In genomic region chr16:84218961-84219360, GRCh38 we compare ENCODE assay signal across 22 cellular contexts. TPM values are rescaled to one million over a fixed set of nuclear protein-coding genes. Genes with fewer than 3 reads are reported as not detected.
DNase-seq lines count a peak whose midpoint lies in the region; ATAC-seq and TF ChIP-seq lines count a peak whose summit lies in the region.
"Had no signal": no experiment of that assay in that cellular context is flagged by ENCODE, and none has a peak within 500 bp of the region (broad histone marks: within the 10 kb centered on the region; RNA-seq: fewer than 3 reads in every experiment).

No MANE protein-coding gene starts in this region.

- H3K23ac ChIP-seq in trophoblast cell (ENCODE audit: low read length): no peak overlapping the region

- no peaks in the 10 kb centered on the region for H3K36me3 ChIP-seq in NT2/D1 (ENCODE audit: insufficient read depth, insufficient read length, low read length)
- no peaks in the 10 kb centered on the region for H3K36me3 ChIP-seq in endodermal cell (ENCODE audit: control insufficient read depth, insufficient read depth, low read length)
- H3K36me3 ChIP-seq in neural progenitor cell: no peaks in the 10 kb centered on the region
- no peaks in the 10 kb centered on the region for H3K36me3 ChIP-seq in trophoblast cell (ENCODE audit: control insufficient read depth in 1 of 2, insufficient read depth in 2 of 2, low read length in 2 of 2)

- H4K12ac ChIP-seq in trophoblast cell (ENCODE audit: low read depth, low read length): no peak overlapping the region

- no peaks in the 10 kb centered on the region for H3K36me3 Mint-ChIP-seq in endodermal cell (ENCODE audit: low read depth)
- H3K36me3 Mint-ChIP-seq in neural progenitor cell: no peaks in the 10 kb centered on the region
- no peaks in the 10 kb centered on the region for H3K36me3 Mint-ChIP-seq in type B pancreatic cell
- H3K36me3 Mint-ChIP-seq in activated T-cell treated with anti-CD3 and anti-CD28 coated beads, Interleukin-2, amount 50 U/mL, for 72 hours (ENCODE audit: insufficient read depth in 2 of 2): no peaks in the 10 kb centered on the region
- H3K36me3 Mint-ChIP-seq: CD4-positive, alpha-beta memory T cell had no signal

- H3K4me3 ChIP-seq in NT2/D1 (ENCODE audit: insufficient read length, low read depth): no peak overlapping the region
- H3K4me3 ChIP-seq in endodermal cell (ENCODE audit: low read length): no peak overlapping the region
- no peak overlapping the region for H3K4me3 ChIP-seq in neural progenitor cell
- H3K4me3 ChIP-seq in trophoblast cell (ENCODE audit: low read depth, low read length): no peak overlapping the region
- H3K4me3 ChIP-seq: GM12878 had no signal

- no peak overlapping the region for H3K14ac ChIP-seq in trophoblast cell (ENCODE audit: low read length)

- H2AK5ac ChIP-seq in trophoblast cell (ENCODE audit: low read length): no peak overlapping the region

- H3F3A ChIP-seq in neural progenitor cell (ENCODE audit: low read depth): peaks cover 4% of the 10 kb centered on the region

- H3K4me2 ChIP-seq in neural progenitor cell (peak overlapping the region; percentile 42), trophoblast cell (ENCODE audit: low read length) (no peak overlapping the region)

- no peak overlapping the region for H3K27ac ChIP-seq in endodermal cell (ENCODE audit: low read depth, low read length)
- no peak overlapping the region for H3K27ac ChIP-seq in neural progenitor cell
- no peak overlapping the region for H3K27ac ChIP-seq in trophoblast cell (ENCODE audit: low read depth, low read length)

- peaks cover 3% of the 10 kb centered on the region for H3K4me1 ChIP-seq in NT2/D1 (ENCODE audit: insufficient read depth, insufficient read length)
- H3K4me1 ChIP-seq in endodermal cell (ENCODE audit: control insufficient read depth, insufficient read depth, low read length): no peaks in the 10 kb centered on the region
- peaks cover 10% of the 10 kb centered on the region for H3K4me1 ChIP-seq in neural progenitor cell
- peaks cover 0 to 7% of the 10 kb centered on the region in 2 experiments for H3K4me1 ChIP-seq in trophoblast cell (ENCODE audit: control insufficient read depth in 1 of 2, insufficient read depth in 2 of 2, low read length in 2 of 2)

- ATAC-seq in activated T-cell treated with anti-CD3 and anti-CD28 coated beads, Interleukin-2, amount 50 U/mL, for 72 hours (replicated peaks in 1 of 2): no peak
- ATAC-seq: GM12878 had no signal

- H2BK5ac ChIP-seq in trophoblast cell (ENCODE audit: low read depth, low read length, poor library complexity): no peak overlapping the region

- H3K4me3 Mint-ChIP-seq in endodermal cell (no peak overlapping the region), neural progenitor cell (no peak overlapping the region), type B pancreatic cell (no peak overlapping the region)
- H3K4me3 Mint-ChIP-seq in activated T-cell treated with anti-CD3 and anti-CD28 coated beads, Interleukin-2, amount 50 U/mL, for 72 hours: no peak overlapping the region
- H3K4me3 Mint-ChIP-seq: CD4-positive, alpha-beta memory T cell had no signal

- no peak overlapping the region for H3K4ac ChIP-seq in trophoblast cell (ENCODE audit: low read depth, low read length)

- DNase-seq in NT2/D1 (ENCODE audit: low read depth, low spot score) (peak; percentile 58), endodermal cell (peak; percentile 71), neural progenitor cell (ENCODE audit: low spot score) (peak; percentile 54), type B pancreatic cell (ENCODE audit: extremely low spot score, unreplicated experiment) (no peak), trophoblast cell (no peak), DMS79 treated with DMSO at 0.1 percent for 48 hours (lab: John Stamatoyannopoulos, UW) (no peak)
- DNase-seq in stimulated activated CD4-positive, alpha-beta T cell treated with anti-CD3 and anti-CD28 coated beads, Interleukin-1b, Interleukin-23, amount 100 ng/mL, for 48 hours: no peak
- DNase-seq in activated T-cell treated with anti-CD3 and anti-CD28 coated beads, Interleukin-2, amount 50 U/mL, for 72 hours: no peak
- DNase-seq: C1 segment of cervical spinal cord; Calu3; CD4-positive, alpha-beta memory T cell; COR-L47; DMS53; DND-41; GDM1; GOT3; H7; HCEC 1CT had no signal

- no peaks in the 10 kb centered on the region; the same call in 1 of the 2 replicates for H3K9me3 ChIP-seq in NT2/D1 (ENCODE audit: insufficient read depth, low read length)
- H3K9me3 ChIP-seq in endodermal cell (ENCODE audit: control insufficient read depth, low read length): no peaks in the 10 kb centered on the region
- no peaks in the 10 kb centered on the region for H3K9me3 ChIP-seq in neural progenitor cell (ENCODE audit: low read depth)
- no peaks in the 10 kb centered on the region for H3K9me3 ChIP-seq in trophoblast cell (ENCODE audit: insufficient read depth, low read depth, low read length)

- H2AFZ ChIP-seq in neural progenitor cell (replicated peaks): no peak overlapping the region
- no peak overlapping the region for H2AFZ ChIP-seq in trophoblast cell (ENCODE audit: insufficient read depth, low read length, poor library complexity)

- H3K27ac Mint-ChIP-seq in endodermal cell (peak overlapping the region; percentile 72), neural progenitor cell (peak overlapping the region; percentile 84), type B pancreatic cell (peak overlapping the region; percentile 6)
- H3K27ac Mint-ChIP-seq in activated T-cell treated with anti-CD3 and anti-CD28 coated beads, Interleukin-2, amount 50 U/mL, for 72 hours: no peak overlapping the region
- H3K27ac Mint-ChIP-seq: CD4-positive, alpha-beta memory T cell had no signal

- 63 to 67% methylated on average over 3 to 5 of the region's 5 CpGs for WGBS in endodermal cell (ENCODE audit: insufficient coverage in 1 of 2, insufficient read length in 1 of 2), 2 experiments
- no CpG with 5 or more reads among the region's 5 CpGs for WGBS in trophoblast cell (ENCODE audit: extremely low coverage, insufficient coverage, insufficient read length)

- H3K79me2 ChIP-seq in neural progenitor cell (ENCODE audit: low read depth) (no peaks in the 10 kb centered on the region), trophoblast cell (ENCODE audit: control insufficient read depth, insufficient read depth, low read length, poor library complexity) (no peaks in the 10 kb centered on the region)

- H3K9me3 Mint-ChIP-seq in endodermal cell: no peaks in the 10 kb centered on the region
- H3K9me3 Mint-ChIP-seq in neural progenitor cell: no peaks in the 10 kb centered on the region
- no peaks in the 10 kb centered on the region for H3K9me3 Mint-ChIP-seq in type B pancreatic cell
- H3K9me3 Mint-ChIP-seq in activated T-cell treated with anti-CD3 and anti-CD28 coated beads, Interleukin-2, amount 50 U/mL, for 72 hours: no peaks in the 10 kb centered on the region
- H3K9me3 Mint-ChIP-seq: CD4-positive, alpha-beta memory T cell had no signal

- H3K79me1 ChIP-seq in trophoblast cell (ENCODE audit: low read length): no peaks in the 10 kb centered on the region

- H3K27me3 ChIP-seq in NT2/D1 (ENCODE audit: insufficient read depth, insufficient read length) (no peaks in the 10 kb centered on the region), endodermal cell (ENCODE audit: control insufficient read depth, insufficient read depth, low read length, poor library complexity, severe bottlenecking) (no peaks in the 10 kb centered on the region), neural progenitor cell (no peaks in the 10 kb centered on the region), trophoblast cell (ENCODE audit: insufficient read depth, low read length) (no peaks in the 10 kb centered on the region)

- no peak overlapping the region for H4K8ac ChIP-seq in trophoblast cell (ENCODE audit: low read depth, low read length)

- TF ChIP-seq CTCF in endodermal cell (conservative IDR thresholded peaks at IDR 0.05): no peak
- no peak for TF ChIP-seq CTCF in neural progenitor cell (IDR thresholded peaks at IDR 0.05)
- TF ChIP-seq CTCF in type B pancreatic cell (conservative IDR thresholded peaks at IDR 0.05): no peak

- H4K20me1 ChIP-seq in neural progenitor cell (ENCODE audit: low read depth): no peaks in the 10 kb centered on the region

- no peak overlapping the region for H2BK120ac ChIP-seq in trophoblast cell (ENCODE audit: insufficient read depth, low read length, poor library complexity)

- H2BK12ac ChIP-seq in trophoblast cell (ENCODE audit: low read length): no peak overlapping the region

- H3K4me1 Mint-ChIP-seq in endodermal cell (peaks cover 16% of the 10 kb centered on the region), neural progenitor cell (peaks cover 24% of the 10 kb centered on the region), type B pancreatic cell (ENCODE audit: unreplicated experiment) (peaks cover 10% of the 10 kb centered on the region)
- H3K4me1 Mint-ChIP-seq in activated T-cell treated with anti-CD3 and anti-CD28 coated beads, Interleukin-2, amount 50 U/mL, for 72 hours (ENCODE audit: low read depth): no peaks in the 10 kb centered on the region
- H3K4me1 Mint-ChIP-seq: CD4-positive, alpha-beta memory T cell had no signal

- no peak overlapping the region for H4K91ac ChIP-seq in trophoblast cell (ENCODE audit: low read depth, low read length)

- H3K18ac ChIP-seq in trophoblast cell (ENCODE audit: low read length): no peak overlapping the region

- H3K27me3 Mint-ChIP-seq in endodermal cell (ENCODE audit: insufficient read depth) (no peaks in the 10 kb centered on the region), neural progenitor cell (ENCODE audit: insufficient read depth, low read depth) (peaks cover 9% of the 10 kb centered on the region), type B pancreatic cell (peaks cover 2% of the 10 kb centered on the region)
- no peaks in the 10 kb centered on the region for H3K27me3 Mint-ChIP-seq in activated T-cell treated with anti-CD3 and anti-CD28 coated beads, Interleukin-2, amount 50 U/mL, for 72 hours (ENCODE audit: low read depth)

- H3K9ac ChIP-seq in NT2/D1 (ENCODE audit: insufficient read length, low read depth) (no peak overlapping the region), endodermal cell (ENCODE audit: extremely low read depth, low read length, poor library complexity, severe bottlenecking) (no peak overlapping the region), neural progenitor cell (no peak overlapping the region), trophoblast cell (ENCODE audit: low read length) (no peak overlapping the region)

RNA-seq across cellular contexts. Expression of gene KCNG4, which starts 20.9 kb away (rescaled TPM):
- total RNA-seq in endodermal cell (not detected), neural progenitor cell (ENCODE audit: low replicate concordance) (not detected in 2 replicates), type B pancreatic cell (ENCODE audit: low replicate concordance) (0.12 and 0.17 TPM in 2 replicates)
- polyA plus RNA-seq in endodermal cell (2013, experiment 1 of 2): not detected
- not detected for polyA plus RNA-seq in endodermal cell (2013, experiment 2 of 2)
- not detected in 2 replicates for polyA plus RNA-seq in trophoblast cell (2013)
- total RNA-seq in activated T-cell treated with anti-CD3 and anti-CD28 coated beads, Interleukin-2, amount 50 U/mL, for 72 hours: not detected
- total RNA-seq: A673; Calu3; CD4-positive, alpha-beta memory T cell; GM12878; H7 had no signal
- polyA plus RNA-seq: BJ; CD4-positive, alpha-beta memory T cell; GM12878 had no signal

RNA-seq across cellular contexts. Expression of gene ADAD2, which starts 28.0 kb away (rescaled TPM):
- total RNA-seq in endodermal cell (not detected), neural progenitor cell (ENCODE audit: low replicate concordance) (not detected in 2 replicates), type B pancreatic cell (ENCODE audit: low replicate concordance) (not detected in 2 replicates)
- polyA plus RNA-seq in endodermal cell (2013, experiment 1 of 2): 0.21 TPM
- not detected for polyA plus RNA-seq in endodermal cell (2013, experiment 2 of 2)
- polyA plus RNA-seq in trophoblast cell (2013): not detected in 2 replicates
- total RNA-seq in activated T-cell treated with anti-CD3 and anti-CD28 coated beads, Interleukin-2, amount 50 U/mL, for 72 hours: under 1 TPM in 1 of 2 donors, not detected in 1; 0.43 TPM
- total RNA-seq: A172; A673; Calu3; CD4-positive, alpha-beta memory T cell; H7 had no signal
- polyA plus RNA-seq: BJ; CD4-positive, alpha-beta memory T cell had no signal

RNA-seq across cellular contexts. Expression of gene TAF1C, which starts 32.1 kb away (rescaled TPM):
- total RNA-seq in endodermal cell: 10 to 100 TPM; 92.0 to 99.8 TPM
- polyA plus RNA-seq in endodermal cell (2013, experiment 1 of 2): 51.8 TPM
- 37.9 TPM for polyA plus RNA-seq in endodermal cell (2013, experiment 2 of 2)
- total RNA-seq in neural progenitor cell (ENCODE audit: low replicate concordance): 23.3 and 70.3 TPM in 2 replicates
- total RNA-seq in type B pancreatic cell (ENCODE audit: low replicate concordance): 66.9 and 83.7 TPM in 2 replicates
- polyA plus RNA-seq in trophoblast cell (2013): 34.5 and 38.5 TPM in 2 replicates
- total RNA-seq in activated T-cell treated with anti-CD3 and anti-CD28 coated beads, Interleukin-2, amount 50 U/mL, for 72 hours: 10 to 100 TPM; 41.8 to 51.3 TPM

Comparison
In these comparisons a context has a peak if more than half of its experiments do, and no peak if none do; other contexts are left out.
1. DNase-seq: peak in NT2/D1 (single experiment), endodermal cell (single experiment) and neural progenitor cell (single experiment); none in type B pancreatic cell (single experiment), trophoblast cell (0 of 2), DMS79 treated with DMSO at 0.1 percent for 48 hours (single experiment), stimulated activated CD4-positive, alpha-beta T cell treated with anti-CD3 and anti-CD28 coated beads, Interleukin-1b, Interleukin-23, amount 100 ng/mL, for 48 hours (single experiment) and activated T-cell treated with anti-CD3 and anti-CD28 coated beads, Interleukin-2, amount 50 U/mL, for 72 hours (0 of 2).